Comparison of ENCODE assay signal across 16 cellular contexts in genomic region chr17:57938061-57938502, GRCh38. TPM values are rescaled to one million over a fixed set of nuclear protein-coding genes. Genes with fewer than 3 reads are reported as not detected.
DNase-seq lines count a peak whose midpoint lies in the region; ATAC-seq and TF ChIP-seq lines count a peak whose summit lies in the region.
"Had no signal": no experiment of that assay in that cellular context is flagged by ENCODE, and none has a peak within 500 bp of the region (broad histone marks: within the 10 kb centered on the region; RNA-seq: fewer than 3 reads in every experiment).

No MANE protein-coding gene starts in this region.

- H3K27me3 ChIP-seq in Caco-2 (replicated peaks; ENCODE audit: control insufficient read depth, insufficient read depth, low read length) (no peaks in the 10 kb centered on the region), esophagus squamous epithelium (no peaks in the 10 kb centered on the region), neutrophil (no peaks in the 10 kb centered on the region)

- H3K27ac Mint-ChIP-seq in Caco-2 (ENCODE audit: unreplicated experiment): no peak overlapping the region
- H3K27ac Mint-ChIP-seq in T-helper 2 cell treated with Interferon-gamma antibody and Interleukin-4, amounts not matched to agents 5 μg/mL and 100 μg/mL, for 36 hours: no peak overlapping the region
- H3K27ac Mint-ChIP-seq: activated naive CD4-positive, alpha-beta T cell treated with anti-CD3 and anti-CD28 coated beads, Interleukin-2, amount 50 U/mL, for 72 hours; B cell; dendritic cell treated with granulocyte-macrophage colony-stimulating factor and Interleukin-4, amounts not matched to agents 40 ng/mL and 50 ng/mL, for 4 days had no signal

- no peak for ATAC-seq in HG03442 (IDR thresholded peaks at IDR 0.05; ENCODE audit: unreplicated experiment)
- ATAC-seq: activated naive CD4-positive, alpha-beta T cell treated with anti-CD3 and anti-CD28 coated beads, Interleukin-2, amount 50 U/mL, for 72 hours; lower lobe of right lung had no signal

- no peaks in the 10 kb centered on the region for H3K9me3 Mint-ChIP-seq in Caco-2 (ENCODE audit: unreplicated experiment)
- no peaks in the 10 kb centered on the region for H3K9me3 Mint-ChIP-seq in T-helper 2 cell treated with Interferon-gamma antibody and Interleukin-4, amounts not matched to agents 5 μg/mL and 100 μg/mL, for 36 hours
- H3K9me3 Mint-ChIP-seq: activated naive CD4-positive, alpha-beta T cell treated with anti-CD3 and anti-CD28 coated beads, Interleukin-2, amount 50 U/mL, for 72 hours; dendritic cell treated with granulocyte-macrophage colony-stimulating factor and Interleukin-4, amounts not matched to agents 40 ng/mL and 50 ng/mL, for 4 days had no signal

- intact Hi-C loops in Caco-2 (cut with micrococcal nuclease; ENCODE audit: unreplicated experiment) (loop anchor here (1.0 to 2.0 kb wide), 2 partner anchors 35 to 45 kb away; no protein-coding TSS in a partner anchor), esophagus squamous epithelium (cut with DNase I) (no loop called here)

- H3K36me3 Mint-ChIP-seq in Caco-2 (ENCODE audit: insufficient read depth, unreplicated experiment): no peaks in the 10 kb centered on the region
- no peaks in the 10 kb centered on the region for H3K36me3 Mint-ChIP-seq in T-helper 2 cell treated with Interferon-gamma antibody and Interleukin-4, amounts not matched to agents 5 μg/mL and 100 μg/mL, for 36 hours (ENCODE audit: low read depth)
- H3K36me3 Mint-ChIP-seq: activated naive CD4-positive, alpha-beta T cell treated with anti-CD3 and anti-CD28 coated beads, Interleukin-2, amount 50 U/mL, for 72 hours had no signal

- no peak for TF ChIP-seq POLR2A in esophagus squamous epithelium (IDR thresholded peaks at IDR 0.05)

- H3K36me3 ChIP-seq in Caco-2 (ENCODE audit: control insufficient read depth, insufficient read depth, low read length): no peaks in the 10 kb centered on the region
- H3K36me3 ChIP-seq in esophagus squamous epithelium: no peaks in the 10 kb centered on the region
- H3K36me3 ChIP-seq in neutrophil: no peaks in the 10 kb centered on the region
- H3K36me3 ChIP-seq: lower lobe of right lung had no signal

- POLR2A ChIA-PET in Caco-2 (lab: Charles Lee): interaction anchor here (0.5 to 0.7 kb wide), 4 partner anchors 50 to 145 kb away, joined by 3 to 7 read pairs (median 4); partner anchors contain the start of gene VEZF1

- BruUV-seq in Caco-2 (replicated peaks; lab: Mats Ljungman, UMichigan): no TSS peak

- DNase-seq in Caco-2 (peak; percentile 59 to 73), NCI-H510A treated with DMSO at 0.1 percent for 48 hours (lab: John Stamatoyannopoulos, UW) (peak; percentile 95), esophagus squamous epithelium (lab: John Stamatoyannopoulos, UW) (no peak), GF-D8 (lab: John Stamatoyannopoulos, UW) (no peak)
- DNase-seq in T-helper 2 cell treated with Interferon-gamma antibody and Interleukin-4, amounts not matched to agents 5 μg/mL and 100 μg/mL, for 36 hours (ENCODE audit: low spot score): no peak
- DNase-seq in stimulated activated naive CD4-positive, alpha-beta T cell treated with Interleukin-2 at 50 U/mL for 16 hours (lab: John Stamatoyannopoulos, UW): no peak
- DNase-seq: activated CD8-positive, alpha-beta memory T cell treated with anti-CD3 and anti-CD28 coated beads for 24 hours; lower lobe of right lung; NCI-H1694 treated with DMSO at 0.1 percent for 48 hours; OCI-M1; T-helper 2 cell had no signal

- H3K27me3 Mint-ChIP-seq in Caco-2 (ENCODE audit: insufficient read depth, unreplicated experiment): no peaks in the 10 kb centered on the region
- peaks cover 15% of the 10 kb centered on the region for H3K27me3 Mint-ChIP-seq in T-helper 2 cell treated with Interferon-gamma antibody and Interleukin-4, amounts not matched to agents 5 μg/mL and 100 μg/mL, for 36 hours (ENCODE audit: low read depth)
- H3K27me3 Mint-ChIP-seq: dendritic cell treated with granulocyte-macrophage colony-stimulating factor and Interleukin-4, amounts not matched to agents 40 ng/mL and 50 ng/mL, for 4 days had no signal

- no peak overlapping the region for H3K4me3 Mint-ChIP-seq in Caco-2 (ENCODE audit: unreplicated experiment)
- H3K4me3 Mint-ChIP-seq in T-helper 2 cell treated with Interferon-gamma antibody and Interleukin-4, amounts not matched to agents 5 μg/mL and 100 μg/mL, for 36 hours: no peak overlapping the region
- H3K4me3 Mint-ChIP-seq: B cell; dendritic cell treated with granulocyte-macrophage colony-stimulating factor and Interleukin-4, amounts not matched to agents 40 ng/mL and 50 ng/mL, for 4 days had no signal

- WGBS in esophagus squamous epithelium, 2 donors: 59 to 73% methylated on average over 7 of the region's 7 CpGs

- TF ChIP-seq CTCF in Caco-2 (IDR thresholded peaks at IDR 0.05; ENCODE audit: insufficient read depth in 1 of 2, low read depth in 1 of 2, low read length in 1 of 2, severe bottlenecking in 1 of 2, unreplicated experiment in 1 of 2) (no peak), esophagus squamous epithelium (IDR thresholded peaks at IDR 0.05) (no peak), neutrophil (IDR thresholded peaks at IDR 0.05) (no peak)

- H3K4me1 Mint-ChIP-seq in Caco-2 (ENCODE audit: low read depth, unreplicated experiment): peaks cover 40% of the 10 kb centered on the region
- peaks cover 4% of the 10 kb centered on the region for H3K4me1 Mint-ChIP-seq in T-helper 2 cell treated with Interferon-gamma antibody and Interleukin-4, amounts not matched to agents 5 μg/mL and 100 μg/mL, for 36 hours (ENCODE audit: low read depth)

- peak overlapping the region; percentile 11 to 98 (median 76) for H3K27ac ChIP-seq in esophagus squamous epithelium
- H3K27ac ChIP-seq in neutrophil: peak overlapping the region; percentile 61

- H3K9me3 ChIP-seq in Caco-2: no peaks in the 10 kb centered on the region
- H3K9me3 ChIP-seq in esophagus squamous epithelium: no peaks in the 10 kb centered on the region
- no peaks in the 10 kb centered on the region for H3K9me3 ChIP-seq in neutrophil
- H3K9me3 ChIP-seq: lower lobe of right lung had no signal

- H3K4me1 ChIP-seq in Caco-2: peaks cover 27% of the 10 kb centered on the region
- H3K4me1 ChIP-seq in esophagus squamous epithelium: peaks cover 45 to 99% (median 75%) of the 10 kb centered on the region in 3 donors
- peaks cover 38 to 56% of the 10 kb centered on the region in 2 experiments for H3K4me1 ChIP-seq in neutrophil (ENCODE audit: control insufficient read depth in 1 of 2, insufficient read depth in 1 of 2, low read depth in 1 of 2, low read length in 1 of 2)

- H3K4me3 ChIP-seq in Caco-2 (ENCODE audit: low read depth, low read length): no peak overlapping the region
- no peak overlapping the region for H3K4me3 ChIP-seq in esophagus squamous epithelium
- H3K4me3 ChIP-seq in neutrophil (ENCODE audit: low read depth in 1 of 2, low read length in 1 of 2): no peak overlapping the region
- H3K4me3 ChIP-seq: lower lobe of right lung had no signal

- CTCF ChIA-PET in Caco-2 (lab: Charles Lee): interaction anchor here (0.7 to 1.5 kb wide), 7 partner anchors 14 to 61 kb away, joined by 3 to 8 read pairs (median 3); no protein-coding TSS in a partner anchor

RNA-seq across cellular contexts. Expression of gene CUEDC1, which starts 17.1 kb away (rescaled TPM):
- total RNA-seq in Caco-2 (2022): 27.5 TPM in 2 replicates
- total RNA-seq in esophagus squamous epithelium: 10 to 100 TPM in 3 of 4 donors, 1 to 10 TPM in 1; 7.4 to 27.3 (median 18.4) TPM
- total RNA-seq: B cell had no signal

RNA-seq across cellular contexts. Expression of gene VEZF1, which starts 50.0 kb away (rescaled TPM):
- total RNA-seq in Caco-2 (2022) (52.1 and 54.9 TPM in 2 replicates), esophagus squamous epithelium (10 to 100 TPM; 20.3 to 61.4 (median 27.4) TPM)

Comparison
In these comparisons a context has a peak if more than half of its experiments do, and no peak if none do; other contexts are left out.
1. DNase-seq: peak in Caco-2 (2 of 2) and NCI-H510A treated with DMSO at 0.1 percent for 48 hours (single experiment); none in esophagus squamous epithelium (single experiment), GF-D8 (single experiment), T-helper 2 cell treated with Interferon-gamma antibody and Interleukin-4, amounts not matched to agents 5 μg/mL and 100 μg/mL, for 36 hours (single experiment) and stimulated activated naive CD4-positive, alpha-beta T cell treated with Interleukin-2 at 50 U/mL for 16 hours (single experiment).